25 cellular contexts compared by ENCODE assay signal in genomic region chr19:9941236-9941635, GRCh38. TPM values are rescaled to one million over a fixed set of nuclear protein-coding genes. Genes with fewer than 3 reads are reported as not detected.
DNase-seq lines count a peak whose midpoint lies in the region; ATAC-seq, FAIRE-seq and TF ChIP-seq lines count a peak whose summit lies in the region.
"Had no signal": no experiment of that assay in that cellular context is flagged by ENCODE, and none has a peak within 500 bp of the region (broad histone marks: within the 10 kb centered on the region; RNA-seq: fewer than 3 reads in every experiment).

No MANE protein-coding gene starts in this region.

- no peak overlapping the region for H2AK9ac ChIP-seq in IMR-90 (replicated peaks; ENCODE audit: low read depth, low read length, poor library complexity)

- H3K4me3 Mint-ChIP-seq in osteocyte (ENCODE audit: unreplicated experiment), result no peak overlapping the region
- H3K4me3 Mint-ChIP-seq: CD8-positive, alpha-beta T cell had no signal

- DNase-seq in AG20443 (ENCODE audit: low spot score) (peak; percentile 21), IMR-90 (peak; percentile 29), H1 (ENCODE audit: low read depth in 1 of 2, low spot score in 2 of 2) (no peak), osteocyte (ENCODE audit: extremely low spot score, unreplicated experiment) (no peak), hepatocyte (ENCODE audit: low spot score) (no peak), mesenchymal stem cell (no peak), NCI-H526 treated with DMSO at 0.1 percent for 48 hours (lab: John Stamatoyannopoulos, UW) (no peak)
- DNase-seq: AML-193; C1 segment of cervical spinal cord; CD8-positive, alpha-beta T cell; DMS153; GDM1; KG1; MV-4-11; NCI-H1105 treated with DMSO at 0.1 percent for 48 hours; NCI-H1694; NCI-H2081; NCI-H2171; NCI-H345; NCI-H524; NCI-H82; Peyer's patch had no signal

- no peak overlapping the region for H3K14ac ChIP-seq in IMR-90 (replicated peaks; ENCODE audit: low read depth, low read length)
- no peak overlapping the region for H3K14ac ChIP-seq in H1 (ENCODE audit: insufficient read length)
- H3K14ac ChIP-seq in mesenchymal stem cell (ENCODE audit: low read length in 2 of 2), result no peak overlapping the region

- H3K4me2 ChIP-seq in IMR-90 (ENCODE audit: low read depth, low read length) (no peak overlapping the region), H1 (ENCODE audit: insufficient read depth in 1 of 2, low read depth in 2 of 2, low read length in 2 of 2) (no peak overlapping the region), hepatocyte (no peak overlapping the region), mesenchymal stem cell (ENCODE audit: low read length, poor library complexity, severe bottlenecking) (no peak overlapping the region)

- H3K27ac Mint-ChIP-seq in osteocyte (ENCODE audit: unreplicated experiment), result peak overlapping the region; percentile 7
- H3K27ac Mint-ChIP-seq: CD8-positive, alpha-beta T cell had no signal

- peaks cover 7% of the 10 kb centered on the region for H3K9me1 ChIP-seq in IMR-90 (ENCODE audit: insufficient read depth, low read length)

- H3K27ac ChIP-seq in IMR-90 (ENCODE audit: insufficient read depth, low read length) (no peak overlapping the region), H1 (ENCODE audit: low read depth, low read length) (no peak overlapping the region), hepatocyte (no peak overlapping the region), mesenchymal stem cell (ENCODE audit: low read length, poor library complexity, severe bottlenecking) (no peak overlapping the region)
- H3K27ac ChIP-seq: Peyer's patch had no signal

- H4K20me1 ChIP-seq in IMR-90 (ENCODE audit: insufficient read depth, low read length) (no peaks in the 10 kb centered on the region; the same call in 1 of the 2 replicates), H1 (replicated peaks in 1 of 2; ENCODE audit: control insufficient read depth in 1 of 2, insufficient read depth in 2 of 2, low read length in 2 of 2) (no peaks in the 10 kb centered on the region), hepatocyte (ENCODE audit: insufficient read depth, poor library complexity, severe bottlenecking) (no peaks in the 10 kb centered on the region)

- H3K56ac ChIP-seq in IMR-90 (ENCODE audit: extremely low read depth, insufficient read depth, low read length) (no peak overlapping the region), H1 (replicated peaks; ENCODE audit: insufficient read length, low read depth, low read length) (no peak overlapping the region)

- peaks cover 36% of the 10 kb centered on the region for H3K4me1 Mint-ChIP-seq in osteocyte (ENCODE audit: unreplicated experiment)

- H2AK5ac ChIP-seq in IMR-90 (ENCODE audit: low read depth, low read length), result no peak overlapping the region
- no peak overlapping the region for H2AK5ac ChIP-seq in H1 (ENCODE audit: low read depth, low read length)
- H2AK5ac ChIP-seq in mesenchymal stem cell (ENCODE audit: low read length, severe bottlenecking), result no peak overlapping the region

- no TSS peak for BruUV-seq in IMR-90 (replicated peaks; lab: Mats Ljungman, UMichigan)

- H2BK5ac ChIP-seq in IMR-90 (ENCODE audit: low read depth, low read length, poor library complexity, severe bottlenecking), result no peak overlapping the region
- no peak overlapping the region for H2BK5ac ChIP-seq in H1 (ENCODE audit: low read depth, low read length)
- H2BK5ac ChIP-seq in mesenchymal stem cell (ENCODE audit: low read depth, low read length, poor library complexity, severe bottlenecking), result no peak overlapping the region

- peaks cover 6% of the 10 kb centered on the region for H3K9me3 Mint-ChIP-seq in osteocyte (ENCODE audit: unreplicated experiment)

- H2BK15ac ChIP-seq in IMR-90 (ENCODE audit: low read depth, low read length) (no peak overlapping the region), H1 (ENCODE audit: low read length) (no peak overlapping the region), mesenchymal stem cell (ENCODE audit: low read depth, poor library complexity, severe bottlenecking) (no peak overlapping the region)

- no peaks in the 10 kb centered on the region for H3K27me3 Mint-ChIP-seq in osteocyte (ENCODE audit: unreplicated experiment)

- no peak overlapping the region for H4K8ac ChIP-seq in IMR-90 (ENCODE audit: low read depth in 2 of 2, low read length in 2 of 2)
- no peak overlapping the region for H4K8ac ChIP-seq in H1 (ENCODE audit: extremely low read depth, insufficient read depth, low read length)
- no peak overlapping the region for H4K8ac ChIP-seq in mesenchymal stem cell (ENCODE audit: low read length)

- dilution Hi-C loops in IMR-90 (cut with HindIII; ENCODE audit: low sequenced_read_pairs, unreplicated experiment), result no loop called here

- TF ChIP-seq CTCF in IMR-90 (conservative IDR thresholded peaks at IDR 0.05; ENCODE audit: low read depth, low read length), result no peak
- no peak for TF ChIP-seq CTCF in H1 (IDR thresholded peaks at IDR 0.05; ENCODE audit: control extremely low read depth in 1 of 3, insufficient read depth in 1 of 3, low read depth in 1 of 3, low read length in 3 of 3)
- no peak for TF ChIP-seq CTCF in osteocyte (IDR thresholded peaks at IDR 0.05)
- no peak for TF ChIP-seq CTCF in hepatocyte (IDR thresholded peaks at IDR 0.05; ENCODE audit: poor library complexity)

- no peak overlapping the region for H4K5ac ChIP-seq in IMR-90 (ENCODE audit: low read depth, low read length)
- H4K5ac ChIP-seq in H1 (ENCODE audit: insufficient read length, low read depth, low read length), result no peak overlapping the region

- H3K4ac ChIP-seq in IMR-90 (ENCODE audit: low read depth, low read length) (no peak overlapping the region), H1 (replicated peaks; ENCODE audit: insufficient read length, low read depth, low read length) (no peak overlapping the region), mesenchymal stem cell (ENCODE audit: low read depth in 1 of 2, low read length in 2 of 2) (no peak overlapping the region)

- H2BK120ac ChIP-seq in IMR-90 (ENCODE audit: low read depth, low read length) (no peak overlapping the region), H1 (replicated peaks; ENCODE audit: low read depth, low read length) (no peak overlapping the region), mesenchymal stem cell (ENCODE audit: low read depth, low read length) (no peak overlapping the region)

- TF ChIP-seq POLR2A in IMR-90 (IDR thresholded peaks at IDR 0.05; ENCODE audit: low read depth, low read length), result no peak
- TF ChIP-seq POLR2A in H1 (IDR thresholded peaks at IDR 0.05; ENCODE audit: control extremely low read depth in 1 of 2, low read depth in 2 of 2, low read length in 2 of 2), result no peak

- no peak for TF ChIP-seq RAD21 in IMR-90 (IDR thresholded peaks at IDR 0.05; ENCODE audit: low read length)
- TF ChIP-seq RAD21 in H1 (IDR thresholded peaks at IDR 0.05 in 1 of 2, conservative IDR thresholded peaks at IDR 0.05 in 1 of 2; ENCODE audit: low read depth in 2 of 2, low read length in 2 of 2), result no peak

- no peak overlapping the region; the same call in 1 of the 2 replicates for H2BK20ac ChIP-seq in IMR-90 (ENCODE audit: low read depth, low read length)
- no peak overlapping the region for H2BK20ac ChIP-seq in H1 (ENCODE audit: low read length)

- CTCF ChIA-PET in IMR-90 (lab: Yijun Ruan, JAX), result no interaction called here
- CTCF ChIA-PET in H1 (lab: Charles Lee; ENCODE audit: partially characterized antibody), result interaction anchor here (0.6 to 1.4 kb wide), 2 partner anchors 60 to 155 kb away, joined by 3 to 5 read pairs; no protein-coding TSS in a partner anchor

- no peak for TF ChIP-seq EP300 in H1 (IDR thresholded peaks at IDR 0.05; ENCODE audit: borderline replicate concordance in 1 of 2, low read depth in 2 of 2, low read length in 2 of 2)

- no peak for ATAC-seq in IMR-90 (ENCODE audit: low read depth)
- ATAC-seq: CD8-positive, alpha-beta T cell had no signal

- H4K91ac ChIP-seq in IMR-90 (ENCODE audit: insufficient read depth, low read depth, low read length) (no peak overlapping the region), H1 (replicated peaks; ENCODE audit: insufficient read length, low read length) (no peak overlapping the region), mesenchymal stem cell (ENCODE audit: low read length) (no peak overlapping the region)

- H3K9me3 ChIP-seq in IMR-90 (ENCODE audit: control insufficient read depth, insufficient read depth, low read length) (peaks cover 2% of the 10 kb centered on the region; the same call in 1 of the 2 replicates), H1 (ENCODE audit: insufficient read depth in 2 of 2, low read depth in 1 of 2, low read length in 1 of 2) (peaks cover 9% of the 10 kb centered on the region in 2 experiments; a peak in 3 of 4 replicates), hepatocyte (ENCODE audit: low read depth) (no peaks in the 10 kb centered on the region), mesenchymal stem cell (ENCODE audit: control insufficient read depth, low read length) (peaks cover 13% of the 10 kb centered on the region)

- POLR2A ChIA-PET in IMR-90 (lab: Charles Lee; ENCODE audit: unreplicated experiment), result no interaction called here
- POLR2A ChIA-PET in H1 (lab: Charles Lee; ENCODE audit: partially characterized antibody), result interaction anchor here (2.6 kb wide), 1 partner anchor 18 kb away, joined by 8 read pairs; no protein-coding TSS in a partner anchor

- WGBS in IMR-90 (ENCODE audit: extremely low coverage in 2 of 2, insufficient read length in 1 of 2), 2 experiments, result 25% methylated on average over 1 of the region's 1 CpG; no CpG with 5 or more reads in 1 of the 2 experiments
- WGBS in H1 (ENCODE audit: extremely low coverage in 1 of 2, insufficient coverage in 1 of 2, insufficient read length in 1 of 2, insufficient replicate concordance in 2 of 2, low coverage in 1 of 2, low lambda C conversion rate in 2 of 2, missing lambda C conversion rate in 1 of 2), 2 experiments, result 92% methylated on average over 1 of the region's 1 CpG; no CpG with 5 or more reads in 1 of the 2 experiments
- 78% methylated on average over 1 of the region's 1 CpG for WGBS in hepatocyte (ENCODE audit: low lambda C conversion rate, missing lambda C conversion rate)
- WGBS in mesenchymal stem cell, result 67% methylated on average over 1 of the region's 1 CpG

- H3K9ac ChIP-seq in IMR-90 (ENCODE audit: low read depth, low read length) (no peak overlapping the region), H1 (replicated peaks in 1 of 4; ENCODE audit: extremely low read depth in 1 of 4, low read depth in 3 of 4, low read length in 3 of 4) (no peak overlapping the region), mesenchymal stem cell (ENCODE audit: low read length) (no peak overlapping the region)

- H2AFZ ChIP-seq in IMR-90 (replicated peaks; ENCODE audit: low read length, poor library complexity), result no peak overlapping the region
- no peak overlapping the region for H2AFZ ChIP-seq in H1 (ENCODE audit: low read length)
- no peak overlapping the region for H2AFZ ChIP-seq in hepatocyte
- H2AFZ ChIP-seq in mesenchymal stem cell (ENCODE audit: low read depth, low read length), result no peak overlapping the region

- H3K36me3 Mint-ChIP-seq in osteocyte (ENCODE audit: unreplicated experiment), result no peaks in the 10 kb centered on the region
- H3K36me3 Mint-ChIP-seq: CD8-positive, alpha-beta T cell had no signal

- H3K4me1 ChIP-seq in IMR-90 (ENCODE audit: control insufficient read depth, insufficient read depth, low read length) (peaks cover 6% of the 10 kb centered on the region; the same call in 1 of the 2 replicates), H1 (replicated peaks in 1 of 4; ENCODE audit: control insufficient read depth in 3 of 4, insufficient read depth in 4 of 4, low read length in 3 of 4) (peaks cover 0 to 10% (median 6%) of the 10 kb centered on the region in 4 experiments; a peak in 6 of 7 replicates), hepatocyte (ENCODE audit: insufficient read depth) (peaks cover 17% of the 10 kb centered on the region), mesenchymal stem cell (ENCODE audit: control insufficient read depth, insufficient read depth, low read depth, low read length) (peaks cover 5% of the 10 kb centered on the region)

- H2BK12ac ChIP-seq in H1 (ENCODE audit: low read depth, low read length), result 0 out of 2 replicates have a peak overlapping the region, but pooled peaks have one; percentile 0
- H2BK12ac ChIP-seq in mesenchymal stem cell (ENCODE audit: low read length in 2 of 2), result no peak overlapping the region

- no peak overlapping the region for H3K4me3 ChIP-seq in IMR-90 (ENCODE audit: insufficient read depth, low read depth, low read length)
- H3K4me3 ChIP-seq in H1 (ENCODE audit: extremely low read depth in 1 of 4, insufficient read depth in 2 of 4, low read depth in 3 of 4, low read length in 4 of 4), result no peak overlapping the region
- H3K4me3 ChIP-seq in hepatocyte, result no peak overlapping the region
- peak overlapping the region in 1 of 2 experiments; percentile 17 for H3K4me3 ChIP-seq in mesenchymal stem cell (ENCODE audit: insufficient read depth in 1 of 2, low read depth in 1 of 2, low read length in 2 of 2)
- H3K4me3 ChIP-seq: Peyer's patch had no signal

- H3K27me3 ChIP-seq in IMR-90 (ENCODE audit: control insufficient read depth, insufficient read depth, low read length) (peaks cover 7% of the 10 kb centered on the region; the same call in 1 of the 2 replicates), H1 (replicated peaks in 1 of 4; ENCODE audit: control insufficient read depth in 3 of 4, extremely low read depth in 1 of 4, insufficient read depth in 3 of 4, low read length in 3 of 4) (peaks cover 0 to 2% (median 0%) of the 10 kb centered on the region in 4 experiments; a peak in 2 of 7 replicates), hepatocyte (peaks cover 6% of the 10 kb centered on the region), mesenchymal stem cell (ENCODE audit: control insufficient read depth in 1 of 2, insufficient read depth in 1 of 2, low read length in 2 of 2) (peaks cover 6 to 25% of the 10 kb centered on the region in 2 experiments)

- H3K23ac ChIP-seq in IMR-90 (ENCODE audit: low read depth, low read length), result no peak overlapping the region
- no peak overlapping the region for H3K23ac ChIP-seq in H1 (ENCODE audit: insufficient read length)
- no peak overlapping the region for H3K23ac ChIP-seq in mesenchymal stem cell (ENCODE audit: low read length in 2 of 2)

- intact Hi-C loops in IMR-90 (cut with micrococcal nuclease), result no loop called here

- H3K79me1 ChIP-seq in IMR-90 (ENCODE audit: low read depth in 1 of 2, low read length in 2 of 2) (no peaks in the 10 kb centered on the region; a peak in 1 of 4 replicates), H1 (ENCODE audit: low read depth, low read length) (no peaks in the 10 kb centered on the region), mesenchymal stem cell (replicated peaks; ENCODE audit: low read length, poor library complexity, severe bottlenecking) (no peaks in the 10 kb centered on the region)

- H3K23me2 ChIP-seq in H1 (ENCODE audit: low read depth, low read length), result peaks cover 9% of the 10 kb centered on the region; the same call in 1 of the 2 replicates

- no peaks in the 10 kb centered on the region for H3K9me2 ChIP-seq in hepatocyte (replicated peaks; ENCODE audit: insufficient read depth)

- no peak for FAIRE-seq in H1 (lab: Jason Lieb, UNC)
- FAIRE-seq: H54 had no signal

- in situ Hi-C loops in IMR-90 (cut with MboI; ENCODE audit: low sequenced_read_pairs), result loop anchor here (10.0 kb wide), 1 partner anchor 304 kb away; no protein-coding TSS in a partner anchor

- no peaks in the 10 kb centered on the region for H3K36me3 ChIP-seq in IMR-90 (ENCODE audit: control insufficient read depth, insufficient read depth, low read length)
- H3K36me3 ChIP-seq in H1 (ENCODE audit: control insufficient read depth in 2 of 4, insufficient read depth in 4 of 4, low read length in 3 of 4), result no peaks in the 10 kb centered on the region
- no peaks in the 10 kb centered on the region for H3K36me3 ChIP-seq in hepatocyte (replicated peaks; ENCODE audit: insufficient read depth, low read depth)
- H3K36me3 ChIP-seq in mesenchymal stem cell (ENCODE audit: control insufficient read depth in 1 of 2, insufficient read depth in 2 of 2, low read depth in 1 of 2, low read length in 2 of 2), result no peaks in the 10 kb centered on the region
- H3K36me3 ChIP-seq: Peyer's patch had no signal

- H3K18ac ChIP-seq in IMR-90 (ENCODE audit: low read depth, low read length) (no peak overlapping the region), H1 (ENCODE audit: extremely low read depth, low read length) (no peak overlapping the region), mesenchymal stem cell (ENCODE audit: low read depth in 1 of 2, low read length in 2 of 2) (no peak overlapping the region)

- H3K79me2 ChIP-seq in H1 (ENCODE audit: control insufficient read depth in 1 of 2, insufficient read depth in 2 of 2, low read length in 2 of 2) (no peaks in the 10 kb centered on the region), hepatocyte (no peaks in the 10 kb centered on the region)

RNA-seq across cellular contexts. Expression of gene OLFM2, which starts 4.9 kb away (rescaled TPM):
- 2.2 and 2.7 TPM in 2 replicates for total RNA-seq in IMR-90 (2012; rRNA removed)
- 5.1 and 6.2 TPM in 2 replicates for polyA plus RNA-seq in IMR-90 (2012; rRNA removed)
- polyA plus RNA-seq in IMR-90 (2012; cell fraction: cytosol; rRNA removed), result 4.7 and 7.9 TPM in 2 replicates
- polyA plus RNA-seq in IMR-90 (2012; cell fraction: nucleus; rRNA removed; ENCODE audit: low replicate concordance), result 1.7 and 2.0 TPM in 2 replicates
- 68.2 and 72.0 TPM in 2 replicates for total RNA-seq in H1 (2021; fragmentation: NEBNext Ultra II Directional; extraction: Animal tissue kit (Norgen Biotek cat#: 25700))
- polyA plus RNA-seq in H1 (2011; rRNA removed), result 151 and 238 TPM in 2 replicates
- 133 TPM for polyA plus RNA-seq in H1 (2011; cell fraction: cytosol; rRNA removed)
- 130 TPM for polyA plus RNA-seq in H1 (2011; cell fraction: nucleus; rRNA removed)
- polyA plus RNA-seq in H1 (2012, experiment 1 of 2), result 45.7 to 81.7 TPM (median 69.5 TPM) in 4 replicates
- 69.6 TPM for polyA plus RNA-seq in H1 (2012, experiment 2 of 2)
- polyA plus RNA-seq in H1 (2013, experiment 1 of 2), result 86.9 TPM
- polyA plus RNA-seq in H1 (2013, experiment 2 of 2), result 91.1 TPM
- polyA minus RNA-seq in H1 (2011; rRNA and poly(A)+ RNA removed), result 61.1 and 62.1 TPM in 2 replicates
- 74.7 TPM for polyA minus RNA-seq in H1 (2011; cell fraction: cytosol; rRNA and poly(A)+ RNA removed)
- 48.8 TPM for polyA minus RNA-seq in H1 (2011; cell fraction: nucleus; rRNA and poly(A)+ RNA removed)
- 208 and 236 TPM in 2 replicates for total RNA-seq in osteocyte
- total RNA-seq in hepatocyte, result 33.1 and 36.8 TPM in 2 replicates
- 36.5 and 37.0 TPM in 2 replicates for polyA plus RNA-seq in hepatocyte
- polyA plus RNA-seq in mesenchymal stem cell (2013, experiment 1 of 2), result 6.3 TPM
- polyA plus RNA-seq in mesenchymal stem cell (2013, experiment 2 of 2), result 5.8 TPM
- total RNA-seq: HT1080, OCI-LY7 had no signal

Comparison
In these comparisons a context has a peak if more than half of its experiments do, and no peak if none do; other contexts are left out.
1. DNase-seq: peak in AG20443 (single experiment) and IMR-90 (single experiment); none in H1 (0 of 2), osteocyte (single experiment), hepatocyte (single experiment), mesenchymal stem cell (single experiment) and NCI-H526 treated with DMSO at 0.1 percent for 48 hours (single experiment).